ENCODE assay signal across 10 cellular contexts in the genomic region with DNA sequence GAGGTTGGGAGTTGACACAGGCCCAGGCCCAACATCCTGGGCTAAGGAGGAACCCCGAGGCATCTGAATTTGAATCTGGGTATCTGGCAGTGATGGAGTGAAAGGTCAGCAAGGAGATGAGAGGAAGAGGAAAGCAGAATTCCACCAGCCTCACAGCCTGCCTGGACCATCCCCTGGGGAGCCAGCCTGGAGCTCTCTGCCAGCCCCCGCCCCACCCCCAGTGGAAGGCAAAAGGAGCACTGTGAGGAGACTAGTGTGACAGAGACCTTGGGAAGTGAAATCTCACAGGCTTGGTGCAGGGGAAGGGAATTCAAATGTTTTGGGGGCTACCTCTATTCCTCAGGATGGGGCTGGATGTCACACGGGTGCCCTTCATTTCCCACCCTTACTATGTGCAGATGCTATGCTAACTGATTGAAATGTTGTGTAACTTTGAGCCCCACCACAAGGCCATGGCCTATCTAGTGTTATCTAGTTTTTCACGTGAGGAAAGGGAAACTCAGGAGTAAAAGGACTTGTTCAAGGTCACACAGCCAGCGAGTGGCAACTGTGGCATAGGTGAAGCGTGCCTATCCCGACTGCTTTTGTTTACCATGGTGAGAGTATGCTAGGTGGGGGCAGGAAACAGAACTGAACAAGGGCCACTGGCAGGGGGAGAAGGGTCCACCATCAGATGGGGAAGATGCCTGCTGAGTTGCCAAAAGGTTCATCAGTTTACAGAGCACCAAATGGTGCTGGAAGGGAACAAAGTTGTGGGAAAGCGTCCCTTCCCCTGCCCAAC. TPM values are rescaled to one million over a fixed set of nuclear protein-coding genes. Genes with fewer than 3 reads are reported as not detected.
A peak's percentile ranks its signal among the peaks of the same experiment; 100 is the strongest.
DNase-seq lines count a peak whose midpoint lies in the region; ATAC-seq and TF ChIP-seq lines count a peak whose summit lies in the region.
"Had no signal": no experiment of that assay in that cellular context is flagged by ENCODE, and none has a peak within 500 bp of the region (broad histone marks: within the 10 kb centered on the region; RNA-seq: fewer than 3 reads in every experiment).

No MANE protein-coding gene starts in this region.

- H3K9me3 ChIP-seq in BLaER1 (no peaks in the 10 kb centered on the region), parathyroid adenoma (ENCODE audit: control insufficient read depth, low read length) (no peaks in the 10 kb centered on the region)

- H3K9ac ChIP-seq in BLaER1 (peak overlapping the region; percentile 76), parathyroid adenoma (no peak overlapping the region)

- no peaks in the 10 kb centered on the region for H3K36me3 ChIP-seq in BLaER1
- no peaks in the 10 kb centered on the region for H3K36me3 ChIP-seq in parathyroid adenoma (ENCODE audit: control insufficient read depth, insufficient read depth, low read length)

- H3K79me2 ChIP-seq in parathyroid adenoma = no peaks in the 10 kb centered on the region

- H3K4me2 ChIP-seq in BLaER1 (peak overlapping the region; percentile 92), parathyroid adenoma (ENCODE audit: low read length) (no peak overlapping the region)

- no peak for ATAC-seq in left ventricle myocardium superior
- no peak for ATAC-seq in GM21526 (IDR thresholded peaks at IDR 0.05; ENCODE audit: low FRiP score, unreplicated experiment)
- ATAC-seq in HG03457 (IDR thresholded peaks at IDR 0.05; ENCODE audit: unreplicated experiment) = no peak

- intact Hi-C loops in left ventricle myocardium superior (cut with micrococcal nuclease) = no loop called here

- peaks cover 99% of the 10 kb centered on the region for H3K4me1 ChIP-seq in BLaER1
- peaks cover 30% of the 10 kb centered on the region for H3K4me1 ChIP-seq in parathyroid adenoma

- H3K27me3 ChIP-seq in BLaER1 (no peaks in the 10 kb centered on the region), parathyroid adenoma (ENCODE audit: control insufficient read depth, insufficient read depth, low read length) (no peaks in the 10 kb centered on the region)

- no peak for TF ChIP-seq CTCF in parathyroid adenoma (IDR thresholded peaks at IDR 0.05)

- H4K20me1 ChIP-seq in BLaER1 = peaks cover 99% of the 10 kb centered on the region

- peak; percentile 25 for DNase-seq in OCI-M1 (lab: John Stamatoyannopoulos, UW)
- peak; percentile 57 for DNase-seq in left ventricle myocardium superior
- no peak for DNase-seq in activated CD4-positive, alpha-beta T cell treated with anti-CD3 and anti-CD28 coated beads, Interleukin-2, amount 50 U/mL, for 4 hours
- no peak for DNase-seq in MV-4-11 (lab: John Stamatoyannopoulos, UW)
- DNase-seq: activated T-cell treated with anti-CD3 and anti-CD28 coated beads, Interleukin-2, amount 50 U/mL, for 1 hour; midbrain had no signal

- H3K27ac ChIP-seq in BLaER1 = peak overlapping the region; percentile 83
- H3K27ac ChIP-seq in parathyroid adenoma = peak overlapping the region; percentile 61

- no peak overlapping the region for H2AFZ ChIP-seq in parathyroid adenoma

- H3K4me3 ChIP-seq in BLaER1 (peak overlapping the region; percentile 66; the same call in 1 of the 2 replicates), parathyroid adenoma (ENCODE audit: low read depth, low read length) (peak overlapping the region; percentile 50)

RNA-seq across cellular contexts. Expression of a gene that starts 29.8 kb away (rescaled TPM):
- 42.8 TPM for total RNA-seq in left ventricle myocardium superior

Comparison
In these comparisons a context has a peak if more than half of its experiments do, and no peak if none do; other contexts are left out.
1. DNase-seq: peak in OCI-M1 (single experiment) and left ventricle myocardium superior (single experiment); none in activated CD4-positive, alpha-beta T cell treated with anti-CD3 and anti-CD28 coated beads, Interleukin-2, amount 50 U/mL, for 4 hours (0 of 2) and MV-4-11 (single experiment).